In genomic region chr14:55624913-55625312, GRCh38 we compare ENCODE assay signal across 15 cellular contexts.
"Had no signal": no experiment of that assay in that cellular context is flagged by ENCODE, and none has a peak within 500 bp of the region (broad histone marks: within the 10 kb centered on the region; RNA-seq: fewer than 3 reads in every experiment).

No MANE protein-coding gene starts in this region.

- DNase-seq: activated CD4-positive, alpha-beta T cell treated with anti-CD3 and anti-CD28 coated beads, Interleukin-2, amount 10 ng/mL, durations not matched to agents 24 days and 14 days; activated CD4-positive, CD25-positive, alpha-beta regulatory T cell; activated CD8-positive, alpha-beta memory T cell treated with anti-CD3 and anti-CD28 coated beads for 24 hours; activated naive CD4-positive, alpha-beta T cell; aorta; dorsolateral prefrontal cortex; endodermal cell; left ventricle myocardium inferior; stimulated activated CD4-positive, alpha-beta T cell treated with anti-CD3 and anti-CD28 coated beads, Interleukin-12 subunit alpha, Interleukin-12 subunit beta, amount 100 ng/mL, for 4 hours; stimulated activated CD4-positive, alpha-beta T cell treated with anti-CD3 and anti-CD28 coated beads, Interleukin-2, amount 100 ng/mL, for 24 hours; stomach had no signal

- H3K4me3 ChIP-seq: dorsolateral prefrontal cortex, left ventricle myocardium inferior, stomach had no signal

- H3K27me3 Mint-ChIP-seq: activated CD4-positive, alpha-beta T cell treated with anti-CD3 and anti-CD28 coated beads, Interleukin-2, amount 10 ng/mL, durations not matched to agents 24 days and 14 days had no signal

- FAIRE-seq: bronchial epithelial cell, islet of Langerhans, urothelium cell line had no signal

- H3K4me1 ChIP-seq: stomach had no signal

- H3K27me3 ChIP-seq: dorsolateral prefrontal cortex, stomach had no signal

- H3K4me3 Mint-ChIP-seq: activated CD4-positive, alpha-beta T cell treated with anti-CD3 and anti-CD28 coated beads, Interleukin-2, amount 10 ng/mL, durations not matched to agents 24 days and 14 days; activated T-helper 1 cell treated with anti-CD3 and anti-CD28 coated beads, Interleukin-12 subunit alpha, Interleukin-12 subunit beta, Interleukin-2, Interleukin-4 antibody, amounts not matched to agents 30 ng/mL and 10 ng/mL and 1 ng/mL, durations not matched to agents 14 hours and 24 hours and 36 hours; endodermal cell had no signal

- H3K9me3 ChIP-seq: left ventricle myocardium inferior had no signal

- H3K27ac ChIP-seq: left ventricle myocardium inferior, stomach had no signal

- H3K27ac Mint-ChIP-seq: activated CD4-positive, alpha-beta T cell treated with anti-CD3 and anti-CD28 coated beads, Interleukin-2, amount 10 ng/mL, durations not matched to agents 24 days and 14 days; activated T-helper 1 cell treated with anti-CD3 and anti-CD28 coated beads, Interleukin-12 subunit alpha, Interleukin-12 subunit beta, Interleukin-2, Interleukin-4 antibody, amounts not matched to agents 30 ng/mL and 10 ng/mL and 1 ng/mL, durations not matched to agents 14 hours and 24 hours and 36 hours had no signal
